1 cellular context compared by ENCODE assay signal in the genomic region with DNA sequence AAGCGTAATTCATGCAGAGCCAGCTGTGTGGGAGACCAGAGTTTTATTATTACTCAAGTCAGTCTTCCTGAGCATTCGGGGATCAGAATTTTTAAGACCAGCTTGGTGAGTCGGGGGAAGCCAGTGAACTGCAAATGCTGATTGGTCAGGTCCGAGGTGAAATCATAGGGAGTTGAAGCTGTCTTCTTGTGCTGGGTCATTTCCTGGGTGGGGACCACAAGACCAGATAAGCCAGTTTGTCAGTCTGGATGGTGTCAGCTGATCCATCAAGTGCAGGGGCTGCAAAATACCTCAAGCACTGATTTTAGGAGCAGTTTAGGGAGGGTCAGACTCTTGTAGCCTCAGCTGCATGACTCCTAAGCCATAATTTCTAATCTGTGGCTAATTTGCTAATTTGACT.
TF ChIP-seq lines count a peak whose summit lies in the region.

No MANE protein-coding gene starts in this region.

TF ChIP-seq in SK-N-SH treated with all-trans-retinoic acid at 6 μM for 48 hours, 23 proteins besides CTCF, POLR2A, EP300 and RAD21 (continued from another document):
- TF ChIP-seq TSHZ2 (CRISPR knock-in tag; IDR thresholded peaks at IDR 0.05), result no peak
- no peak for TF ChIP-seq ZFP30 (CRISPR knock-in tag; IDR thresholded peaks at IDR 0.05)
- no peak for TF ChIP-seq BACH2 (CRISPR knock-in tag; IDR thresholded peaks at IDR 0.05; ENCODE audit: borderline replicate concordance)
- no peak for TF ChIP-seq ZNF70 (CRISPR knock-in tag; IDR thresholded peaks at IDR 0.05)
- TF ChIP-seq PATZ1 (CRISPR knock-in tag; IDR thresholded peaks at IDR 0.05; ENCODE audit: borderline replicate concordance), result no peak
- no peak for TF ChIP-seq ZNF565 (CRISPR knock-in tag; conservative IDR thresholded peaks at IDR 0.05; ENCODE audit: low read depth)
- no peak for TF ChIP-seq RARB (CRISPR knock-in tag; IDR thresholded peaks at IDR 0.05)
